Comparison of ENCODE assay signal across 24 cellular contexts in genomic region chr2:82283075-82283474, GRCh38.
"Had no signal": no experiment of that assay in that cellular context is flagged by ENCODE, and none has a peak within 500 bp of the region (broad histone marks: within the 10 kb centered on the region; RNA-seq: fewer than 3 reads in every experiment).

No MANE protein-coding gene starts in this region.

- DNase-seq: hypothalamus; immature natural killer cell; left ventricle myocardium inferior; mesendoderm; naive B cell; natural killer cell; nephron progenitor cell; ovary; stimulated activated CD4-positive, alpha-beta T cell treated with anti-CD3 and anti-CD28 coated beads, Interleukin-12 subunit alpha, Interleukin-12 subunit beta, amount 100 ng/mL, for 4 hours; stimulated activated CD4-positive, alpha-beta T cell treated with anti-CD3 and anti-CD28 coated beads, Interleukin-15, amount 100 ng/mL, for 24 hours; stimulated activated CD4-positive, alpha-beta T cell treated with anti-CD3 and anti-CD28 coated beads, Interleukin-2, amount 100 ng/mL, for 24 hours; stimulated activated CD4-positive, alpha-beta T cell treated with anti-CD3 and anti-CD28 coated beads, Interleukin-4, amount 100 ng/mL, for 1 hour; stimulated activated naive CD4-positive, alpha-beta T cell treated with Interleukin-2 at 50 U/mL for 16 hours; stimulated activated naive CD8-positive, alpha-beta T cell treated with anti-CD3 and anti-CD28 coated beads, Interleukin-15, amount 100 ng/mL, for 72 hours; substantia nigra; uterus had no signal

- H3K4me3 ChIP-seq: left ventricle myocardium inferior, lung, ovary, right atrium auricular region, skin epidermis, tibial nerve, uterus had no signal

- H3K9me3 ChIP-seq: left ventricle myocardium inferior, ovary, right atrium auricular region, tibial nerve, uterus had no signal

- H3K4me1 ChIP-seq: left ventricle myocardium inferior, right atrium auricular region, tibial nerve, uterus had no signal

- H3K27me3 ChIP-seq: ovary, right atrium auricular region, tibial nerve, uterus had no signal

- ATAC-seq: natural killer cell; sciatic nerve; stimulated activated effector memory CD8-positive, alpha-beta T cell treated with anti-CD3 and anti-CD28 coated beads, Interleukin-12 subunit alpha, Interleukin-12 subunit beta, amount 100 ng/mL, for 72 hours; stimulated activated naive CD8-positive, alpha-beta T cell treated with anti-CD3 and anti-CD28 coated beads, Interleukin-15, amount 100 ng/mL, for 72 hours had no signal

- H3K27ac ChIP-seq: left ventricle myocardium inferior, ovary, right atrium auricular region, skin epidermis, tibial nerve, uterus had no signal

- FAIRE-seq: islet of Langerhans, kidney had no signal

- H3K36me3 ChIP-seq: left ventricle myocardium inferior, ovary, right atrium auricular region, tibial nerve, uterus had no signal
